In genomic region chr3:184912166-184912565, GRCh38 we compare ENCODE assay signal across 1 cellular context.
TF ChIP-seq lines count a peak whose summit lies in the region.

No MANE protein-coding gene starts in this region.

TF ChIP-seq in H1, 55 proteins besides CTCF, POLR2A, EP300 and RAD21:
- TF ChIP-seq CHD2 (IDR thresholded peaks at IDR 0.05; ENCODE audit: low read length) (no peak), NANOG (IDR thresholded peaks at IDR 0.05; ENCODE audit: insufficient read depth, low read depth, low read length, poor library complexity, severe bottlenecking) (no peak), BRCA1 (IDR thresholded peaks at IDR 0.05; ENCODE audit: low read depth, low read length) (no peak), SIX5 (IDR thresholded peaks at IDR 0.05; ENCODE audit: low read depth, low read length) (no peak), KDM5A (IDR thresholded peaks at IDR 0.05; ENCODE audit: low read length) (no peak), YY1 (IDR thresholded peaks at IDR 0.05; ENCODE audit: low read depth, low read length) (no peak), GABPA (IDR thresholded peaks at IDR 0.05; ENCODE audit: borderline replicate concordance, insufficient read depth, low read length) (no peak), JUN (IDR thresholded peaks at IDR 0.05; ENCODE audit: low read depth, low read length) (no peak), SIN3A (conservative IDR thresholded peaks at IDR 0.05 in 1 of 2, IDR thresholded peaks at IDR 0.05 in 1 of 2; ENCODE audit: low read depth in 1 of 2, low read length in 2 of 2) (no peak), CHD1 (IDR thresholded peaks at IDR 0.05; ENCODE audit: low read depth, low read length) (no peak), CEBPB (IDR thresholded peaks at IDR 0.05; ENCODE audit: low read depth, low read length) (no peak)
TF ChIP-seq in H1: peak in this region for 0.
